Comparison of ENCODE assay signal across 16 cellular contexts in genomic region chr7:140093375-140093774, GRCh38. TPM values are rescaled to one million over a fixed set of nuclear protein-coding genes. Genes with fewer than 3 reads are reported as not detected.
DNase-seq lines count a peak whose midpoint lies in the region; ATAC-seq, FAIRE-seq and TF ChIP-seq lines count a peak whose summit lies in the region.
"Had no signal": no experiment of that assay in that cellular context is flagged by ENCODE, and none has a peak within 500 bp of the region (broad histone marks: within the 10 kb centered on the region; RNA-seq: fewer than 3 reads in every experiment).

No MANE protein-coding gene starts in this region.

- H3K79me2 ChIP-seq in GM23338 (replicated peaks; ENCODE audit: insufficient read depth): no peaks in the 10 kb centered on the region
- H3K79me2 ChIP-seq in K562 (ENCODE audit: control insufficient read depth, insufficient read depth, low read length): no peaks in the 10 kb centered on the region

- peak overlapping the region; percentile 15 for H3K27ac Mint-ChIP-seq in activated CD8-positive, alpha-beta memory T cell treated with anti-CD3 and anti-CD28 coated beads, Interleukin-2, amount 10 ng/mL, durations not matched to agents 7 days and 5 days
- 0 out of 2 replicates have a peak overlapping the region, but pooled peaks have one; percentile 47 for H3K27ac Mint-ChIP-seq in GM23338
- H3K27ac Mint-ChIP-seq in activated CD8-positive, alpha-beta T cell treated with anti-CD3 and anti-CD28 coated beads for 36 hours: no peak overlapping the region
- H3K27ac Mint-ChIP-seq: CD4-positive, alpha-beta T cell had no signal

- H3K27me3 Mint-ChIP-seq in activated CD8-positive, alpha-beta memory T cell treated with anti-CD3 and anti-CD28 coated beads, Interleukin-2, amount 10 ng/mL, durations not matched to agents 7 days and 5 days: no peaks in the 10 kb centered on the region
- H3K27me3 Mint-ChIP-seq in GM23338 (ENCODE audit: insufficient read depth, low read depth, poor library complexity): peaks cover 3% of the 10 kb centered on the region
- H3K27me3 Mint-ChIP-seq in activated CD8-positive, alpha-beta T cell treated with anti-CD3 and anti-CD28 coated beads for 36 hours: no peaks in the 10 kb centered on the region
- H3K27me3 Mint-ChIP-seq: CD4-positive, alpha-beta T cell had no signal

- H3K9me1 ChIP-seq in K562 (ENCODE audit: control insufficient read depth, insufficient read depth, low read length): no peaks in the 10 kb centered on the region

- H3K4me3 ChIP-seq in GM23338 (no peak overlapping the region), K562 (no peak overlapping the region)
- H3K4me3 ChIP-seq: BLaER1 treated with 17β-estradiol and CSF1 and Interleukin-3, amounts not matched to agents 10 nM and 100 nM; HAP-1 had no signal

- TF ChIP-seq CTCF in GM23338 (conservative IDR thresholded peaks at IDR 0.05; ENCODE audit: low read depth in 2 of 2): no peak
- no peak for TF ChIP-seq CTCF in K562 (IDR thresholded peaks at IDR 0.05 in 2 of 3, conservative IDR thresholded peaks at IDR 0.05 in 1 of 3; ENCODE audit: insufficient read depth in 2 of 3, low read depth in 1 of 3, low read length in 3 of 3)
- TF ChIP-seq CTCF in activated CD8-positive, alpha-beta T cell treated with anti-CD3 and anti-CD28 coated beads for 36 hours (IDR thresholded peaks at IDR 0.05): no peak

- CTCF ChIA-PET in activated CD8-positive, alpha-beta memory T cell treated with anti-CD3 and anti-CD28 coated beads, Interleukin-2, amount 10 ng/mL, durations not matched to agents 7 days and 5 days (lab: Charles Lee): no interaction called here
- CTCF ChIA-PET in K562 (lab: Yijun Ruan, JAX; ENCODE audit: low intra/inter-chr PET ratio): no interaction called here
- CTCF ChIA-PET in activated CD8-positive, alpha-beta T cell treated with anti-CD3 and anti-CD28 coated beads for 36 hours (lab: Charles Lee): no interaction called here

- no peaks in the 10 kb centered on the region for H3F3A ChIP-seq in GM23338 (replicated peaks; ENCODE audit: low read depth)

- intact Hi-C loops in K562 (cut with micrococcal nuclease): no loop called here
- intact Hi-C loops in activated CD8-positive, alpha-beta T cell treated with anti-CD3 and anti-CD28 coated beads for 36 hours (cut with micrococcal nuclease): no loop called here

- no peak for TF ChIP-seq RAD21 in K562 (CRISPR knock-in tag; conservative IDR thresholded peaks at IDR 0.05 in 1 of 2, IDR thresholded peaks at IDR 0.05 in 1 of 2)

- H3K4me3 Mint-ChIP-seq in activated CD8-positive, alpha-beta memory T cell treated with anti-CD3 and anti-CD28 coated beads, Interleukin-2, amount 10 ng/mL, durations not matched to agents 7 days and 5 days: no peak overlapping the region
- H3K4me3 Mint-ChIP-seq in GM23338: no peak overlapping the region
- no peak overlapping the region for H3K4me3 Mint-ChIP-seq in activated CD8-positive, alpha-beta T cell treated with anti-CD3 and anti-CD28 coated beads for 36 hours
- H3K4me3 Mint-ChIP-seq: CD4-positive, alpha-beta T cell had no signal

- H3K4me1 ChIP-seq in GM23338 (ENCODE audit: insufficient read depth): no peaks in the 10 kb centered on the region
- H3K4me1 ChIP-seq in K562 (replicated peaks in 1 of 2; ENCODE audit: control insufficient read depth in 2 of 2, insufficient read depth in 2 of 2, low read length in 2 of 2): no peaks in the 10 kb centered on the region
- H3K4me1 ChIP-seq: BLaER1 treated with 17β-estradiol and CSF1 and Interleukin-3, amounts not matched to agents 10 nM and 100 nM; HAP-1 had no signal

- no peak for DNase-seq in activated CD8-positive, alpha-beta memory T cell treated with anti-CD3 and anti-CD28 coated beads, Interleukin-2, amount 10 ng/mL, durations not matched to agents 7 days and 5 days
- DNase-seq in activated CD8-positive, alpha-beta memory T cell treated with anti-CD3 and anti-CD28 coated beads for 24 hours: no peak
- DNase-seq in GM23338 (ENCODE audit: low spot score) (no peak), K562 (ENCODE audit: extremely low read depth in 1 of 4, low spot score in 3 of 4) (no peak)
- no peak for DNase-seq in activated CD8-positive, alpha-beta T cell treated with anti-CD3 and anti-CD28 coated beads for 36 hours
- DNase-seq: 8988T; AML-193; CD4-positive, alpha-beta T cell; DMS79 had no signal

- H3K4me2 ChIP-seq in GM23338: no peak overlapping the region
- no peak overlapping the region for H3K4me2 ChIP-seq in K562 (ENCODE audit: insufficient read depth, low read length)
- H3K4me2 ChIP-seq: BLaER1 treated with 17β-estradiol and CSF1 and Interleukin-3, amounts not matched to agents 10 nM and 100 nM had no signal

- POLR2A ChIA-PET in K562 (lab: Yijun Ruan, JAX): interaction anchor here (1.6 kb wide), 1 partner anchor 10 kb away, joined by 8 read pairs; no protein-coding TSS in a partner anchor
- POLR2A ChIA-PET in activated CD8-positive, alpha-beta T cell treated with anti-CD3 and anti-CD28 coated beads for 36 hours (lab: Charles Lee): no interaction called here

- no peak for ATAC-seq in activated CD8-positive, alpha-beta memory T cell treated with anti-CD3 and anti-CD28 coated beads, Interleukin-2, amount 10 ng/mL, durations not matched to agents 7 days and 5 days
- ATAC-seq in GM23338 (no peak), K562 (no peak), GM19324 (IDR thresholded peaks at IDR 0.05; ENCODE audit: low FRiP score, unreplicated experiment) (no peak), GM18511 (IDR thresholded peaks at IDR 0.05; ENCODE audit: unreplicated experiment) (no peak)
- ATAC-seq in activated CD8-positive, alpha-beta T cell treated with anti-CD3 and anti-CD28 coated beads for 36 hours: no peak

- H4K20me1 ChIP-seq in GM23338 (replicated peaks; ENCODE audit: insufficient read depth) (no peaks in the 10 kb centered on the region), K562 (replicated peaks; ENCODE audit: control insufficient read depth, insufficient read depth, low read length) (no peaks in the 10 kb centered on the region)

- no peaks in the 10 kb centered on the region for H3K9me3 ChIP-seq in K562 (replicated peaks; ENCODE audit: control insufficient read depth, insufficient read depth, low read depth, low read length)
- H3K9me3 ChIP-seq: HAP-1 had no signal

- H3K36me3 ChIP-seq in GM23338 (ENCODE audit: insufficient read depth) (peaks cover 21% of the 10 kb centered on the region), K562 (ENCODE audit: control insufficient read depth, insufficient read depth, low read length) (peaks cover 27% of the 10 kb centered on the region)
- H3K36me3 ChIP-seq: HAP-1 had no signal

- no peaks in the 10 kb centered on the region for H3K9me3 Mint-ChIP-seq in activated CD8-positive, alpha-beta memory T cell treated with anti-CD3 and anti-CD28 coated beads, Interleukin-2, amount 10 ng/mL, durations not matched to agents 7 days and 5 days (ENCODE audit: low read depth)
- H3K9me3 Mint-ChIP-seq in GM23338: no peaks in the 10 kb centered on the region
- no peaks in the 10 kb centered on the region for H3K9me3 Mint-ChIP-seq in activated CD8-positive, alpha-beta T cell treated with anti-CD3 and anti-CD28 coated beads for 36 hours
- H3K9me3 Mint-ChIP-seq: CD4-positive, alpha-beta T cell had no signal

- WGBS in K562 (ENCODE audit: insufficient coverage, low coverage, missing lambda C conversion rate): 23% methylated on average over 1 of the region's 1 CpG

- FAIRE-seq in K562 (lab: Jason Lieb, UNC) (no peak), islet of Langerhans (lab: Jason Lieb, UNC) (peak; percentile 43)
- FAIRE-seq: GM12891, H1 had no signal

- no peak for TF ChIP-seq POLR2A in K562 (conservative IDR thresholded peaks at IDR 0.05)

- H3K27ac ChIP-seq in GM23338 (ENCODE audit: low read depth) (no peak overlapping the region), K562 (ENCODE audit: extremely low read depth, low read depth, low read length) (no peak overlapping the region)
- H3K27ac ChIP-seq: BLaER1 treated with 17β-estradiol and CSF1 and Interleukin-3, amounts not matched to agents 10 nM and 100 nM had no signal

- H3K27me3 ChIP-seq in GM23338 (ENCODE audit: insufficient read depth) (no peaks in the 10 kb centered on the region), K562 (ENCODE audit: control insufficient read depth in 2 of 2, insufficient read depth in 2 of 2, low read length in 2 of 2) (no peaks in the 10 kb centered on the region)
- H3K27me3 ChIP-seq: BLaER1 treated with 17β-estradiol and CSF1 and Interleukin-3, amounts not matched to agents 10 nM and 100 nM had no signal

- no peak for TF ChIP-seq EP300 in K562 (IDR thresholded peaks at IDR 0.05; ENCODE audit: low read length)

- BruUV-seq in K562 (replicated peaks; lab: Mats Ljungman, UMichigan): no TSS peak

- in situ Hi-C loops in K562 (cut with MboI): no loop called here

- no peaks in the 10 kb centered on the region for H3K4me1 Mint-ChIP-seq in activated CD8-positive, alpha-beta memory T cell treated with anti-CD3 and anti-CD28 coated beads, Interleukin-2, amount 10 ng/mL, durations not matched to agents 7 days and 5 days
- no peaks in the 10 kb centered on the region for H3K4me1 Mint-ChIP-seq in GM23338
- H3K4me1 Mint-ChIP-seq in activated CD8-positive, alpha-beta T cell treated with anti-CD3 and anti-CD28 coated beads for 36 hours (ENCODE audit: low read depth): no peaks in the 10 kb centered on the region

- H3K9ac ChIP-seq in K562 (ENCODE audit: insufficient read depth in 1 of 2, low read depth in 2 of 2, low read length in 2 of 2): no peak overlapping the region
- H3K9ac ChIP-seq: BLaER1 treated with 17β-estradiol and CSF1 and Interleukin-3, amounts not matched to agents 10 nM and 100 nM had no signal

- H3K36me3 Mint-ChIP-seq in activated CD8-positive, alpha-beta memory T cell treated with anti-CD3 and anti-CD28 coated beads, Interleukin-2, amount 10 ng/mL, durations not matched to agents 7 days and 5 days: peaks cover 63% of the 10 kb centered on the region
- peaks cover 51% of the 10 kb centered on the region for H3K36me3 Mint-ChIP-seq in GM23338 (ENCODE audit: low read depth)
- H3K36me3 Mint-ChIP-seq in activated CD8-positive, alpha-beta T cell treated with anti-CD3 and anti-CD28 coated beads for 36 hours (ENCODE audit: low read depth): peaks cover 40% of the 10 kb centered on the region

- H2AFZ ChIP-seq in GM23338 (no peak overlapping the region), K562 (ENCODE audit: low read depth, low read length) (no peak overlapping the region)

- peaks cover 3% of the 10 kb centered on the region; the same call in 1 of the 2 replicates for H3K9me2 ChIP-seq in GM23338 (ENCODE audit: insufficient read depth)

RNA-seq across cellular contexts. Expression of gene PARP12, which starts 30.6 kb away (rescaled TPM):
- total RNA-seq in activated CD8-positive, alpha-beta memory T cell treated with anti-CD3 and anti-CD28 coated beads, Interleukin-2, amount 10 ng/mL, durations not matched to agents 7 days and 5 days: 100 to 1,000 TPM; 104 to 215 TPM
- total RNA-seq in GM23338 (2014; rRNA removed; shearing (Covaris generic)): 7.8 and 10.3 TPM in 2 replicates
- polyA plus RNA-seq in GM23338 (2016; fragmentation: Nextera tagmentation; extraction: Ambion mirVana) (2.7 and 3.7 TPM in 2 replicates), K562 (2011; rRNA removed) (35.6 and 40.4 TPM in 2 replicates), K562 (2014; fragmentation: Illumina TruSeq; extraction: Trizol) (24.7 and 27.7 TPM in 2 replicates), K562 (2014; fragmentation: Nextera tagmentation; extraction: Ambion mirVana) (1 to 10 TPM; 4.6 to 7.1 TPM), K562 (2014; rRNA removed) (21.4 and 23.9 TPM in 2 replicates)
- total RNA-seq in K562 (2011; cell fraction: chromatin; rRNA removed; ENCODE audit: low replicate concordance): 109 and 119 TPM in 2 replicates
- total RNA-seq in K562 (2011; cell fraction: nucleolus; rRNA removed): 57.4 and 59.0 TPM in 2 replicates
- 88.5 and 107 TPM in 2 replicates for total RNA-seq in K562 (2011; cell fraction: nucleoplasm; rRNA removed)
- total RNA-seq in K562 (2014; rRNA removed) (20.4 and 25.7 TPM in 2 replicates), K562 (2014; rRNA removed; fragmentation: Illumina TruSeq; extraction: Trizol) (20.6 and 23.5 TPM in 2 replicates), K562 (2015; rRNA removed; fragmentation: Illumina TruSeq; extraction: Trizol) (22.1 and 23.4 TPM in 2 replicates), K562 (2021) (23.3 and 25.5 TPM in 2 replicates)
- polyA plus RNA-seq in K562 (2011; cell fraction: cytosol; rRNA removed): 26.6 and 44.3 TPM in 2 replicates
- 108 and 147 TPM in 2 replicates for polyA plus RNA-seq in K562 (2011; cell fraction: nucleus; rRNA removed)
- 18.4 and 26.4 TPM in 2 replicates for polyA plus RNA-seq in K562 (2012)
- polyA minus RNA-seq in K562 (2011; rRNA and poly(A)+ RNA removed): 33.4 and 43.2 TPM in 2 replicates
- polyA minus RNA-seq in K562 (2011; cell fraction: cytosol; rRNA and poly(A)+ RNA removed): 21.9 and 24.1 TPM in 2 replicates
- polyA minus RNA-seq in K562 (2011; cell fraction: nucleus; rRNA and poly(A)+ RNA removed): 31.2 and 37.2 TPM in 2 replicates
- 10 to 100 TPM; 29.5 to 29.9 TPM for total RNA-seq in activated CD8-positive, alpha-beta T cell treated with anti-CD3 and anti-CD28 coated beads for 36 hours
